In genomic region chr14:96863986-96864330, GRCh38 we compare ENCODE assay signal across 25 cellular contexts.
"Had no signal": no experiment of that assay in that cellular context is flagged by ENCODE, and none has a peak within 500 bp of the region (broad histone marks: within the 10 kb centered on the region; RNA-seq: fewer than 3 reads in every experiment).

No MANE protein-coding gene starts in this region.

- H3K27ac Mint-ChIP-seq: naive thymus-derived CD4-positive, alpha-beta T cell; stimulated activated naive B cell treated with anti-CD40 and anti-IgM and Interleukin-4, amounts not matched to agents 10 μg/mL and 1 μg/mL and 100 μg/mL, for 72 hours; stimulated activated naive CD8-positive, alpha-beta T cell treated with anti-CD3 and anti-CD28 coated beads, Interleukin-15, Interleukin-2, amounts not matched to agents 100 ng/mL and 50 ng/mL, for 24 hours had no signal

- DNase-seq: dorsolateral prefrontal cortex; effector CD4-positive, alpha-beta T cell; heart left ventricle; kidney; left cardiac atrium; left lung; naive thymus-derived CD4-positive, alpha-beta T cell; occipital lobe; ovary; posterior cingulate gyrus; psoas muscle; right cardiac atrium; stimulated activated CD4-positive, alpha-beta T cell treated with anti-CD3 and anti-CD28 coated beads, Interleukin-15, amount 100 ng/mL, for 24 hours; stimulated activated CD4-positive, alpha-beta T cell treated with anti-CD3 and anti-CD28 coated beads, Interleukin-2, amount 100 ng/mL, for 48 hours; stimulated activated naive B cell treated with anti-CD40 and anti-IgM and Interleukin-4, amounts not matched to agents 10 μg/mL and 1 μg/mL and 100 μg/mL, for 72 hours; upper lobe of left lung had no signal

- H3K27me3 ChIP-seq: dorsolateral prefrontal cortex, heart left ventricle, hepatocyte, left lung, ovary, tibial nerve, upper lobe of left lung had no signal

- H3K4me1 ChIP-seq: heart left ventricle, left lung, psoas muscle, upper lobe of left lung had no signal

- H3K4me1 Mint-ChIP-seq: stimulated activated naive B cell treated with anti-CD40 and anti-IgM and Interleukin-4, amounts not matched to agents 10 μg/mL and 1 μg/mL and 100 μg/mL, for 72 hours had no signal

- H3K27me3 Mint-ChIP-seq: naive thymus-derived CD4-positive, alpha-beta T cell; stimulated activated naive B cell treated with anti-CD40 and anti-IgM and Interleukin-4, amounts not matched to agents 10 μg/mL and 1 μg/mL and 100 μg/mL, for 72 hours; stimulated activated naive CD8-positive, alpha-beta T cell treated with anti-CD3 and anti-CD28 coated beads, Interleukin-15, Interleukin-2, amounts not matched to agents 100 ng/mL and 50 ng/mL, for 24 hours had no signal

- H3K4me2 ChIP-seq: hepatocyte had no signal

- H3K4me3 ChIP-seq: dorsolateral prefrontal cortex, heart left ventricle, hepatocyte, left lung, ovary, psoas muscle, skin epidermis, thoracic aorta, tibial nerve, upper lobe of left lung had no signal

- H2AFZ ChIP-seq: hepatocyte had no signal

- H3K4me3 Mint-ChIP-seq: naive thymus-derived CD4-positive, alpha-beta T cell; nephron; stimulated activated naive B cell treated with anti-CD40 and anti-IgM and Interleukin-4, amounts not matched to agents 10 μg/mL and 1 μg/mL and 100 μg/mL, for 72 hours; stimulated activated naive CD8-positive, alpha-beta T cell treated with anti-CD3 and anti-CD28 coated beads, Interleukin-15, Interleukin-2, amounts not matched to agents 100 ng/mL and 50 ng/mL, for 24 hours had no signal

- H3K79me2 ChIP-seq: hepatocyte had no signal

- FAIRE-seq: colon, frontal cortex, urothelium cell line had no signal

- H3K36me3 ChIP-seq: left lung, ovary, thoracic aorta, tibial nerve, upper lobe of left lung had no signal

- H3K27ac ChIP-seq: dorsolateral prefrontal cortex, heart left ventricle, hepatocyte, left lung, ovary, psoas muscle, skin epidermis, thoracic aorta, tibial nerve, upper lobe of left lung had no signal

- ATAC-seq: heart left ventricle; left cardiac atrium; naive thymus-derived CD4-positive, alpha-beta T cell; psoas muscle; right cardiac atrium; stimulated activated naive B cell treated with anti-CD40 and anti-IgM and Interleukin-4, amounts not matched to agents 10 μg/mL and 1 μg/mL and 100 μg/mL, for 72 hours had no signal

- H3K9me3 Mint-ChIP-seq: stimulated activated naive B cell treated with anti-CD40 and anti-IgM and Interleukin-4, amounts not matched to agents 10 μg/mL and 1 μg/mL and 100 μg/mL, for 72 hours; stimulated activated naive CD8-positive, alpha-beta T cell treated with anti-CD3 and anti-CD28 coated beads, Interleukin-15, Interleukin-2, amounts not matched to agents 100 ng/mL and 50 ng/mL, for 24 hours had no signal

- H3K9me3 ChIP-seq: heart left ventricle, left lung, ovary, psoas muscle, thoracic aorta, tibial nerve, upper lobe of left lung had no signal
